In the genomic region with DNA sequence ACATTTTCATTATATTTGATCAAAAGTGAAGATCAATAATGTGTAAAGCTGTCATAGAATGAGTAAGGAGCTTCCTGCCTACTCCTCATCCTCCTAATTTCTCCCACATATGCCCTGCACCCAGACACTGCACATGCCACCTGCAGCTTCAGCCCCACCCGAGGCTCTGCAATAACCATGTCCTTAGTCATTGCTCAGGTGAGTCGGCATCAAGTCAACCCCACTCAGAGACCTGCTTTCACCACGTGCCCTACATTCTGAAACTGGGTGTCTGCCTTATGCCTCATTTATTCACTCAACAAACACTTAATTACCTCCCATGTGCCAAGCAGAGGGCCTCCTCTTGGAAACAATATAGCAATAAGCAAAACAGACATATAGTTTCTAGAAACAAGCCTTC, we compare ENCODE assay signal across 23 cellular contexts. TPM values are rescaled to one million over a fixed set of nuclear protein-coding genes. Genes with fewer than 3 reads are reported as not detected.
DNase-seq lines count a peak whose midpoint lies in the region; ATAC-seq and TF ChIP-seq lines count a peak whose summit lies in the region.
"Had no signal": no experiment of that assay in that cellular context is flagged by ENCODE, and none has a peak within 500 bp of the region (broad histone marks: within the 10 kb centered on the region; RNA-seq: fewer than 3 reads in every experiment).

No MANE protein-coding gene starts in this region.

- no peak for ATAC-seq in T-helper 17 cell
- ATAC-seq in foreskin keratinocyte, result peak; percentile 93
- no peak for ATAC-seq in HG02840 (IDR thresholded peaks at IDR 0.05; ENCODE audit: low FRiP score, unreplicated experiment)
- ATAC-seq: right lobe of liver had no signal

- H3K9me3 Mint-ChIP-seq in mesothelial cell of epicardium, result peaks cover 8% of the 10 kb centered on the region
- H3K9me3 Mint-ChIP-seq: CD8-positive, alpha-beta memory T cell had no signal

- H3K4me1 Mint-ChIP-seq in T-helper 17 cell, result peaks cover 2% of the 10 kb centered on the region
- H3K4me1 Mint-ChIP-seq in mesothelial cell of epicardium, result peaks cover 13% of the 10 kb centered on the region
- H3K4me1 Mint-ChIP-seq: CD8-positive, alpha-beta memory T cell had no signal

- peaks cover 49% of the 10 kb centered on the region for H3K4me1 ChIP-seq in foreskin keratinocyte
- H3K4me1 ChIP-seq: parathyroid adenoma, right lobe of liver had no signal

- H3K27ac ChIP-seq in foreskin keratinocyte, result peak overlapping the region; percentile 98
- H3K27ac ChIP-seq: ascending aorta, esophagus squamous epithelium, parathyroid adenoma, right lobe of liver, SJSA1, VCaP had no signal

- no peaks in the 10 kb centered on the region for H3K27me3 ChIP-seq in foreskin keratinocyte
- H3K27me3 ChIP-seq: ascending aorta, esophagus squamous epithelium, right lobe of liver, SJSA1, transverse colon had no signal

- H3K36me3 Mint-ChIP-seq in T-helper 17 cell (ENCODE audit: low read depth) (peaks cover 2% of the 10 kb centered on the region), mesothelial cell of epicardium (no peaks in the 10 kb centered on the region)

- H3K4me3 Mint-ChIP-seq in T-helper 17 cell, result no peak overlapping the region
- H3K4me3 Mint-ChIP-seq in mesothelial cell of epicardium, result no peak overlapping the region
- H3K4me3 Mint-ChIP-seq: CD8-positive, alpha-beta memory T cell; nephron had no signal

- H3K27ac Mint-ChIP-seq in T-helper 17 cell (peak overlapping the region; percentile 17), mesothelial cell of epicardium (no peak overlapping the region)
- H3K27ac Mint-ChIP-seq: nephron had no signal

- peak; percentile 52 for DNase-seq in stimulated activated CD4-positive, alpha-beta T cell treated with anti-CD3 and anti-CD28 coated beads, Interleukin-15, amount 100 ng/mL, for 24 hours
- no peak for DNase-seq in stimulated activated CD4-positive, alpha-beta T cell treated with anti-CD3 and anti-CD28 coated beads, Interleukin-4, amount 100 ng/mL, for 1 hour
- DNase-seq in T-helper 17 cell (no peak), foreskin keratinocyte (peak; percentile 85 to 97), mesothelial cell of epicardium (ENCODE audit: low spot score in 2 of 2, unreplicated experiment in 2 of 2) (no peak), amygdala (lab: John Stamatoyannopoulos, UW) (no peak)
- DNase-seq: activated effector memory CD4-positive, alpha-beta T cell treated with Interleukin-2 at 50 U/mL for 16 hours; CD8-positive, alpha-beta memory T cell; DMS79 treated with DMSO at 0.1 percent for 48 hours; esophagus squamous epithelium; KBM-7; MV-4-11; NCI-H1694 treated with DMSO at 0.1 percent for 48 hours; NCI-H774; right lobe of liver; stimulated activated naive CD4-positive, alpha-beta T cell treated with Interleukin-2 at 50 U/mL for 16 hours; transverse colon had no signal

- TF ChIP-seq CTCF in foreskin keratinocyte (conservative IDR thresholded peaks at IDR 0.05), result no peak
- TF ChIP-seq CTCF in mesothelial cell of epicardium (IDR thresholded peaks at IDR 0.05; ENCODE audit: unreplicated experiment), result no peak

- no peaks in the 10 kb centered on the region for H3K9me3 ChIP-seq in T-helper 17 cell (ENCODE audit: control insufficient read depth, low read length, poor library complexity, severe bottlenecking)
- H3K9me3 ChIP-seq: ascending aorta, esophagus squamous epithelium, right lobe of liver, SJSA1, transverse colon had no signal

- H3K27me3 Mint-ChIP-seq in T-helper 17 cell (no peaks in the 10 kb centered on the region), mesothelial cell of epicardium (ENCODE audit: low read depth) (no peaks in the 10 kb centered on the region)
- H3K27me3 Mint-ChIP-seq: CD8-positive, alpha-beta memory T cell had no signal

RNA-seq across cellular contexts. Expression of gene TNFAIP3, which starts 15.4 kb away (rescaled TPM):
- total RNA-seq in T-helper 17 cell (1,000 to 10,000 TPM; 4,032 to 4,607 TPM), foreskin keratinocyte (70.7 and 92.9 TPM in 2 replicates), mesothelial cell of epicardium (64.0 to 76.2 TPM (median 68.9 TPM) in 3 replicates)
- 24.8 and 27.1 TPM in 2 replicates for polyA plus RNA-seq in foreskin keratinocyte

Comparison
In these comparisons a context has a peak if more than half of its experiments do, and no peak if none do; other contexts are left out.
1. DNase-seq: peak in stimulated activated CD4-positive, alpha-beta T cell treated with anti-CD3 and anti-CD28 coated beads, Interleukin-15, amount 100 ng/mL, for 24 hours (single experiment) and foreskin keratinocyte (2 of 2); none in stimulated activated CD4-positive, alpha-beta T cell treated with anti-CD3 and anti-CD28 coated beads, Interleukin-4, amount 100 ng/mL, for 1 hour (single experiment), T-helper 17 cell (0 of 3), mesothelial cell of epicardium (0 of 2) and amygdala (0 of 56).
2. RNA of gene TNFAIP3, which starts 15.4 kb away (total RNA-seq): 4,032 to 4,607 TPM in T-helper 17 cell; 70.7 to 92.9 TPM in foreskin keratinocyte and 64.0 to 76.2 TPM in mesothelial cell of epicardium; every median in the first group is over 10 times any median in the second.